In genomic region chr6:27295301-27296079, GRCh38 we compare ENCODE assay signal across 1 cellular context.
TF ChIP-seq lines count a peak whose summit lies in the region.

No MANE protein-coding gene starts in this region.

TF ChIP-seq in HepG2, 621 proteins besides CTCF, POLR2A, EP300 and RAD21 (continued from another document and continues in another):
- TF ChIP-seq, protein P1, sequence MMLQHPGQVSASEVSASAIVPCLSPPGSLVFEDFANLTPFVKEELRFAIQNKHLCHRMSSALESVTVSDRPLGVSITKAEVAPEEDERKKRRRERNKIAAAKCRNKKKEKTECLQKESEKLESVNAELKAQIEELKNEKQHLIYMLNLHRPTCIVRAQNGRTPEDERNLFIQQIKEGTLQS (CRISPR knock-in tag; IDR thresholded peaks at IDR 0.05), result no peak
- no peak for TF ChIP-seq ZBTB42 (CRISPR knock-in tag; IDR thresholded peaks at IDR 0.05)
- TF ChIP-seq PLRG1 (conservative IDR thresholded peaks at IDR 0.05), result no peak
- TF ChIP-seq HNRNPH1 (optimal IDR thresholded peaks at IDR 0.05; ENCODE audit: low read depth, low read length), result no peak
- 0 out of 2 replicates have a peak, but pooled peaks have one; percentile 49 for TF ChIP-seq PHF21A (CRISPR knock-in tag; IDR thresholded peaks at IDR 0.05)
- TF ChIP-seq, protein P2, sequence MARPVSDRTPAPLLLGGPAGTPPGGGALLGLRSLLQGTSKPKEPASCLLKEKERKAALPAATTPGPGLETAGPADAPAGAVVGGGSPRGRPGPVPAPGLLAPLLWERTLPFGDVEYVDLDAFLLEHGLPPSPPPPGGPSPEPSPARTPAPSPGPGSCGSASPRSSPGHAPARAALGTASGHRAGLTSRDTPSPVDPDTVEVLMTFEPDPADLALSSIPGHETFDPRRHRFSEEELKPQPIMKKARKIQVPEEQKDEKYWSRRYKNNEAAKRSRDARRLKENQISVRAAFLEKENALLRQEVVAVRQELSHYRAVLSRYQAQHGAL (CRISPR knock-in tag; IDR thresholded peaks at IDR 0.05; ENCODE audit: not compliant biosample characterization), result no peak
- 0 out of 2 replicates have a peak, but pooled peaks have one; percentile 15 for TF ChIP-seq KLF12 (CRISPR knock-in tag; IDR thresholded peaks at IDR 0.05; ENCODE audit: borderline replicate concordance)
- no peak for TF ChIP-seq FOXO4 (CRISPR knock-in tag; conservative IDR thresholded peaks at IDR 0.05)
- TF ChIP-seq ADNP (CRISPR knock-in tag; IDR thresholded peaks at IDR 0.05), result 0 out of 2 replicates have a peak, but pooled peaks have one; percentile 28
- no peak for TF ChIP-seq WIZ (CRISPR knock-in tag; IDR thresholded peaks at IDR 0.05)
- TF ChIP-seq, protein P3, sequence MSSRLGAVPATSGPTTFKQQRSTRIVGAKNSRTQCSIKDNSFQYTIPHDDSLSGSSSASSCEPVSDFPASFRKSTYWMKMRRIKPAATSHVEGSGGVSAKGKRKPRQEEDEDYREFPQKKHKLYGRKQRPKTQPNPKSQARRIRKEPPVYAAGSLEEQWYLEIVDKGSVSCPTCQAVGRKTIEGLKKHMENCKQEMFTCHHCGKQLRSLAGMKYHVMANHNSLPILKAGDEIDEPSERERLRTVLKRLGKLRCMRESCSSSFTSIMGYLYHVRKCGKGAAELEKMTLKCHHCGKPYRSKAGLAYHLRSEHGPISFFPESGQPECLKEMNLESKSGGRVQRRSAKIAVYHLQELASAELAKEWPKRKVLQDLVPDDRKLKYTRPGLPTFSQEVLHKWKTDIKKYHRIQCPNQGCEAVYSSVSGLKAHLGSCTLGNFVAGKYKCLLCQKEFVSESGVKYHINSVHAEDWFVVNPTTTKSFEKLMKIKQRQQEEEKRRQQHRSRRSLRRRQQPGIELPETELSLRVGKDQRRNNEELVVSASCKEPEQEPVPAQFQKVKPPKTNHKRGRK (CRISPR knock-in tag; IDR thresholded peaks at IDR 0.05), result no peak
- no peak for TF ChIP-seq NFE2 (CRISPR knock-in tag; IDR thresholded peaks at IDR 0.05)
- TF ChIP-seq CREB3 (CRISPR knock-in tag; IDR thresholded peaks at IDR 0.05), result no peak
- TF ChIP-seq HES4 (CRISPR knock-in tag; IDR thresholded peaks at IDR 0.05; ENCODE audit: borderline replicate concordance), result no peak
- TF ChIP-seq ZSCAN30 (CRISPR knock-in tag; IDR thresholded peaks at IDR 0.05), result no peak
- peak; percentile 42; the same call in 1 of the 2 replicates for TF ChIP-seq POGK (CRISPR knock-in tag; conservative IDR thresholded peaks at IDR 0.05)
- no peak for TF ChIP-seq ZNF329 (CRISPR knock-in tag; IDR thresholded peaks at IDR 0.05; ENCODE audit: low read depth)
- TF ChIP-seq ZNF232 (CRISPR knock-in tag; IDR thresholded peaks at IDR 0.05; ENCODE audit: borderline replicate concordance), result no peak
- no peak for TF ChIP-seq ZNF781 (CRISPR knock-in tag; IDR thresholded peaks at IDR 0.05; ENCODE audit: borderline replicate concordance, not compliant biosample characterization)
- TF ChIP-seq PAX8 (CRISPR knock-in tag; IDR thresholded peaks at IDR 0.05; ENCODE audit: borderline replicate concordance), result no peak
- TF ChIP-seq TBL1XR1 (IDR thresholded peaks at IDR 0.05; ENCODE audit: borderline replicate concordance, low read length, partially characterized antibody), result no peak
- TF ChIP-seq, protein P4, sequence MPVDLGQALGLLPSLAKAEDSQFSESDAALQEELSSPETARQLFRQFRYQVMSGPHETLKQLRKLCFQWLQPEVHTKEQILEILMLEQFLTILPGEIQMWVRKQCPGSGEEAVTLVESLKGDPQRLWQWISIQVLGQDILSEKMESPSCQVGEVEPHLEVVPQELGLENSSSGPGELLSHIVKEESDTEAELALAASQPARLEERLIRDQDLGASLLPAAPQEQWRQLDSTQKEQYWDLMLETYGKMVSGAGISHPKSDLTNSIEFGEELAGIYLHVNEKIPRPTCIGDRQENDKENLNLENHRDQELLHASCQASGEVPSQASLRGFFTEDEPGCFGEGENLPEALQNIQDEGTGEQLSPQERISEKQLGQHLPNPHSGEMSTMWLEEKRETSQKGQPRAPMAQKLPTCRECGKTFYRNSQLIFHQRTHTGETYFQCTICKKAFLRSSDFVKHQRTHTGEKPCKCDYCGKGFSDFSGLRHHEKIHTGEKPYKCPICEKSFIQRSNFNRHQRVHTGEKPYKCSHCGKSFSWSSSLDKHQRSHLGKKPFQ (CRISPR knock-in tag; IDR thresholded peaks at IDR 0.05; ENCODE audit: insufficient replicate concordance), result no peak
- no peak for TF ChIP-seq YEATS2 (CRISPR knock-in tag; IDR thresholded peaks at IDR 0.05; ENCODE audit: borderline replicate concordance)
- TF ChIP-seq ISL2 (CRISPR knock-in tag; IDR thresholded peaks at IDR 0.05), result 0 out of 2 replicates have a peak, but pooled peaks have one; percentile 26
- no peak for TF ChIP-seq ZNF260 (CRISPR knock-in tag; IDR thresholded peaks at IDR 0.05; ENCODE audit: borderline replicate concordance, low read depth)
- no peak for TF ChIP-seq ZNF30 (CRISPR knock-in tag; IDR thresholded peaks at IDR 0.05)
- no peak; the same call in 1 of the 2 replicates for TF ChIP-seq ZBED4 (CRISPR knock-in tag; IDR thresholded peaks at IDR 0.05; ENCODE audit: borderline replicate concordance)
- TF ChIP-seq MXI1 (IDR thresholded peaks at IDR 0.05; ENCODE audit: borderline replicate concordance, low read depth, low read length), result no peak
- no peak for TF ChIP-seq ATF7-NPFF (CRISPR knock-in tag; IDR thresholded peaks at IDR 0.05; ENCODE audit: low read depth)
- TF ChIP-seq ZNF546 (CRISPR knock-in tag; conservative IDR thresholded peaks at IDR 0.05), result no peak
- TF ChIP-seq ZNF484 (CRISPR knock-in tag; IDR thresholded peaks at IDR 0.05; ENCODE audit: borderline replicate concordance, low read depth), result no peak
- peak; percentile 32 for TF ChIP-seq TEAD3 (CRISPR knock-in tag; optimal IDR thresholded peaks at IDR 0.05; ENCODE audit: borderline replicate concordance)
- no peak for TF ChIP-seq ZNF768 (CRISPR knock-in tag; IDR thresholded peaks at IDR 0.05)
- 0 out of 2 replicates have a peak, but pooled peaks have one; percentile 56 for TF ChIP-seq SIX4 (CRISPR knock-in tag; IDR thresholded peaks at IDR 0.05)
- no peak for TF ChIP-seq ETV5 (CRISPR knock-in tag; IDR thresholded peaks at IDR 0.05; ENCODE audit: borderline replicate concordance)
- TF ChIP-seq ZNF331 (CRISPR knock-in tag; IDR thresholded peaks at IDR 0.05), result peak; percentile 91
- TF ChIP-seq, protein P5, sequence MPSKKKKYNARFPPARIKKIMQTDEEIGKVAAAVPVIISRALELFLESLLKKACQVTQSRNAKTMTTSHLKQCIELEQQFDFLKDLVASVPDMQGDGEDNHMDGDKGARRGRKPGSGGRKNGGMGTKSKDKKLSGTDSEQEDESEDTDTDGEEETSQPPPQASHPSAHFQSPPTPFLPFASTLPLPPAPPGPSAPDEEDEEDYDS (CRISPR knock-in tag; IDR thresholded peaks at IDR 0.05), result peak; percentile 91
- TF ChIP-seq CENPX (CRISPR knock-in tag; IDR thresholded peaks at IDR 0.05), result no peak
- no peak for TF ChIP-seq AGO1 (IDR thresholded peaks at IDR 0.05; ENCODE audit: low read depth, low read length, poor library complexity, severe bottlenecking)
- no peak for TF ChIP-seq RFX5 (IDR thresholded peaks at IDR 0.05; ENCODE audit: low read depth, low read length)
- TF ChIP-seq, protein P6, sequence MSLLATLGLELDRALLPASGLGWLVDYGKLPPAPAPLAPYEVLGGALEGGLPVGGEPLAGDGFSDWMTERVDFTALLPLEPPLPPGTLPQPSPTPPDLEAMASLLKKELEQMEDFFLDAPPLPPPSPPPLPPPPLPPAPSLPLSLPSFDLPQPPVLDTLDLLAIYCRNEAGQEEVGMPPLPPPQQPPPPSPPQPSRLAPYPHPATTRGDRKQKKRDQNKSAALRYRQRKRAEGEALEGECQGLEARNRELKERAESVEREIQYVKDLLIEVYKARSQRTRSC (CRISPR knock-in tag; IDR thresholded peaks at IDR 0.05; ENCODE audit: low read depth), result no peak
- no peak for TF ChIP-seq ZZZ3 (CRISPR knock-in tag; IDR thresholded peaks at IDR 0.05; ENCODE audit: borderline replicate concordance)
- TF ChIP-seq ZFYVE20 (CRISPR knock-in tag; IDR thresholded peaks at IDR 0.05; ENCODE audit: borderline replicate concordance, low read depth), result no peak
- TF ChIP-seq KDM3A (CRISPR knock-in tag; IDR thresholded peaks at IDR 0.05; ENCODE audit: low read depth), result peak; percentile 28; the same call in 1 of the 2 replicates
- TF ChIP-seq CBFB (CRISPR knock-in tag; IDR thresholded peaks at IDR 0.05), result no peak
- TF ChIP-seq ZNF574 (CRISPR knock-in tag; IDR thresholded peaks at IDR 0.05), result no peak
- TF ChIP-seq RFXAP (CRISPR knock-in tag; IDR thresholded peaks at IDR 0.05; ENCODE audit: borderline replicate concordance), result peak; percentile 24; the same call in 1 of the 2 replicates
- TF ChIP-seq REXO4 (CRISPR knock-in tag; IDR thresholded peaks at IDR 0.05; ENCODE audit: borderline replicate concordance), result no peak
- no peak for TF ChIP-seq ELF4 (CRISPR knock-in tag; IDR thresholded peaks at IDR 0.05; ENCODE audit: borderline replicate concordance)
- no peak for TF ChIP-seq FOXA1 (IDR thresholded peaks at IDR 0.05)
- no peak for TF ChIP-seq FOXA1 (CRISPR knock-in tag; IDR thresholded peaks at IDR 0.05)
